In genomic region chr3:43620953-43621405, GRCh38 we compare ENCODE assay signal across 8 cellular contexts. TPM values are rescaled to one million over a fixed set of nuclear protein-coding genes. Genes with fewer than 3 reads are reported as not detected.
A peak's percentile ranks its signal among the peaks of the same experiment; 100 is the strongest.
DNase-seq lines count a peak whose midpoint lies in the region; TF ChIP-seq lines count a peak whose summit lies in the region.

No MANE protein-coding gene starts in this region.

- POLR2A ChIA-PET in HEK293T (lab: Yijun Ruan, JAX) = interaction anchor here (1.2 kb wide), 2 partner anchors 70 to 98 kb away, joined by 3 to 5 read pairs; partner anchors contain the start of gene ABHD5

- H3K9me3 ChIP-seq in SJCRH30 (replicated peaks) (no peaks in the 10 kb centered on the region), esophagus squamous epithelium (no peaks in the 10 kb centered on the region), ovary (no peaks in the 10 kb centered on the region)

- CTCF ChIA-PET in HEK293T (lab: Yijun Ruan, JAX) = no interaction called here

- no peak for TF ChIP-seq POLR2A in esophagus squamous epithelium (IDR thresholded peaks at IDR 0.05)
- TF ChIP-seq POLR2A in ovary (IDR thresholded peaks at IDR 0.05) = no peak

- no peak for TF ChIP-seq EP300 in ovary (IDR thresholded peaks at IDR 0.05)

- no peak for TF ChIP-seq CTCF in GM12865 (IDR thresholded peaks at IDR 0.05; ENCODE audit: insufficient read depth, low read depth, low read length, missing control alignments)
- TF ChIP-seq CTCF in esophagus squamous epithelium (IDR thresholded peaks at IDR 0.05) = no peak
- TF ChIP-seq CTCF in ovary (IDR thresholded peaks at IDR 0.05) = no peak

- intact Hi-C loops in esophagus squamous epithelium (cut with DNase I) = no loop called here
- intact Hi-C loops in ovary (cut with DNase I) = loop anchor here in 1 of 4 donors (10.0 kb wide), 1 partner anchor 74 kb away; the partner anchor contains the start of gene ABHD5

- no peaks in the 10 kb centered on the region for H3K4me1 ChIP-seq in SJCRH30
- peaks cover 0 to 22% (median 7%) of the 10 kb centered on the region in 3 donors for H3K4me1 ChIP-seq in esophagus squamous epithelium
- no peaks in the 10 kb centered on the region for H3K4me1 ChIP-seq in ovary (ENCODE audit: insufficient read depth)

- WGBS in esophagus squamous epithelium, 2 donors = 21 to 25% methylated on average over 9 of the region's 9 CpGs
- WGBS in ovary, 3 donors = 5 to 12% (median 6%) methylated on average over 9 of the region's 9 CpGs

- peak overlapping the region; percentile 49 for H3K27ac ChIP-seq in SJCRH30
- peak overlapping the region; percentile 89 to 96 (median 92) for H3K27ac ChIP-seq in esophagus squamous epithelium
- peak overlapping the region; percentile 73 to 90 for H3K27ac ChIP-seq in ovary

- peak overlapping the region; percentile 71 for H3K4me3 ChIP-seq in GM12865 (ENCODE audit: low read depth, low read length)
- H3K4me3 ChIP-seq in SJCRH30 = peak overlapping the region; percentile 89
- peak overlapping the region; percentile 88 to 98 (median 92) for H3K4me3 ChIP-seq in esophagus squamous epithelium
- H3K4me3 ChIP-seq in ovary = peak overlapping the region; percentile 99

- H3K27me3 ChIP-seq in SJCRH30 (no peaks in the 10 kb centered on the region), esophagus squamous epithelium (no peaks in the 10 kb centered on the region), ovary (no peaks in the 10 kb centered on the region)

- H3K36me3 ChIP-seq in SJCRH30 = no peaks in the 10 kb centered on the region
- H3K36me3 ChIP-seq in esophagus squamous epithelium = no peaks in the 10 kb centered on the region
- H3K36me3 ChIP-seq in ovary = no peaks in the 10 kb centered on the region

- DNase-seq in GM12865 (ENCODE audit: low read depth) = no peak
- peak in 1 of 2 experiments; percentile 57 for DNase-seq in SJCRH30
- DNase-seq in esophagus squamous epithelium (lab: John Stamatoyannopoulos, UW) = no peak
- DNase-seq in ovary = no peak
- DNase-seq in T1000 (lab: John Stamatoyannopoulos, UW) = no peak
- no peak for DNase-seq in Ammon's horn (ENCODE audit: low spot score)
- DNase-seq in HEK293T (ENCODE audit: extremely low spot score) = no peak
- no peak for DNase-seq in NCI-H2227 (lab: John Stamatoyannopoulos, UW; ENCODE audit: unreplicated experiment)

TF ChIP-seq in HEK293T, 16 proteins besides CTCF, POLR2A, EP300 and RAD21:
- no peak for TF ChIP-seq PKNOX1 (IDR thresholded peaks at IDR 0.05)
- TF ChIP-seq FOXM1 (IDR thresholded peaks at IDR 0.05; ENCODE audit: borderline replicate concordance) = no peak
- TF ChIP-seq CTBP1 (IDR thresholded peaks at IDR 0.05; ENCODE audit: borderline replicate concordance) = no peak
- no peak for TF ChIP-seq SP1 (IDR thresholded peaks at IDR 0.05)
- TF ChIP-seq NFRKB (IDR thresholded peaks at IDR 0.05) = no peak
TF ChIP-seq in HEK293T: peak in this region for 0.

RNA-seq across cellular contexts. Expression of gene ANO10, which starts 0.8 kb away (rescaled TPM):
- total RNA-seq in SJCRH30 (2014; rRNA removed; shearing (Covaris generic)) = 8.5 and 8.9 TPM in 2 replicates
- total RNA-seq in esophagus squamous epithelium = 10 to 100 TPM; 18.5 to 22.3 (median 20.3) TPM
- total RNA-seq in ovary = 10 to 100 TPM; 12.2 to 37.2 (median 21.7) TPM
- 10 to 100 TPM; 15.5 to 58.7 TPM for polyA plus RNA-seq in ovary
